In the genomic region with DNA sequence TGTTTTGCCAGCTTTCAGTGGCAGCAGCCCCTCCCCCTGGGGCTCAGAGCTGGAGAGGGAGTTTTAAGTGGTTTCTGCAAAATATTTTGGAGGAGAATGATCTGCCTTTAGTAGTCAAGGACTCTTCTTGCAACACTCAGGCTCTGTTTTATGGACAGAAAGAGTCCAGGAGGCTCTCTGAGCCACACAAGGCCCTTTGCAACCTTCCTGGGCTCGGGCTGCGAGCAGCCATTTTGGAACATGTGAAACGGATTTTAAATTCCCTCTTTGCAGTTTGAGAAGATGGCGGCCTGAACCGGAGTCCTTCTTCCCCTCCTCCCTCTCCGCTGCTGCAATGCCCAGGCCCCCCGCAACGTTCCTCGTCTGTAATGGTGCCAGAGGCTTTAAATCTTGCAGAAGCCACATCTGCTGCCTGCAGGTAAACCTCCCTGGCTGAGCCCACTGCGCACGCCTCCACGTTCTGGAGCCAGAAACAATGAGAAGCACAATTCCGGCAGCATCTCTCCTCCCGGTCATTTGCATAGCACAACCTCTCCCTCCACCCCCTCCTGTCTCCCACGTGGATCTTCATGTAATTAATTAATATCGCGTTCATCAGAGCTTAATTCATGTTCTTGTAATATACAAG, we compare ENCODE assay signal across 17 cellular contexts.
DNase-seq lines count a peak whose midpoint lies in the region; ATAC-seq and TF ChIP-seq lines count a peak whose summit lies in the region.
"Had no signal": no experiment of that assay in that cellular context is flagged by ENCODE, and none has a peak within 500 bp of the region (broad histone marks: within the 10 kb centered on the region; RNA-seq: fewer than 3 reads in every experiment).

No MANE protein-coding gene starts in this region.

- no peak overlapping the region for H3K27ac Mint-ChIP-seq in activated naive CD4-positive, alpha-beta T cell treated with anti-CD3 and anti-CD28 coated beads for 36 hours
- H3K27ac Mint-ChIP-seq: CD4-positive, alpha-beta memory T cell had no signal

- H3K4me3 Mint-ChIP-seq in activated naive CD4-positive, alpha-beta T cell treated with anti-CD3 and anti-CD28 coated beads for 36 hours: no peak overlapping the region

- H3K9me3 ChIP-seq in PC-3 (ENCODE audit: low read length): no peaks in the 10 kb centered on the region
- H3K9me3 ChIP-seq: HAP-1, psoas muscle had no signal

- peak; percentile 60 to 81 for DNase-seq in NCI-H2081 (lab: John Stamatoyannopoulos, UW)
- DNase-seq in NCI-H2081 treated with DMSO at 0.1 percent for 48 hours (lab: John Stamatoyannopoulos, UW): no peak
- DNase-seq in NCI-H2227 (lab: John Stamatoyannopoulos, UW; ENCODE audit: unreplicated experiment): peak; percentile 29
- DNase-seq in coronary artery (ENCODE audit: low spot score): peak; percentile 50
- peak; percentile 7 for DNase-seq in sciatic nerve (ENCODE audit: low spot score)
- no peak for DNase-seq in activated naive CD4-positive, alpha-beta T cell treated with anti-CD3 and anti-CD28 coated beads for 36 hours
- no peak for DNase-seq in PC-3
- DNase-seq: 8988T; activated CD4-positive, alpha-beta T cell treated with anti-CD3 and anti-CD28 coated beads for 1 hour; CD4-positive, alpha-beta memory T cell; NCI-H187; SIG-M5; stimulated activated CD4-positive, alpha-beta T cell treated with anti-CD3 and anti-CD28 coated beads, Interleukin-15, amount 100 ng/mL, for 24 hours; substantia nigra had no signal

- no peaks in the 10 kb centered on the region for H3K4me1 ChIP-seq in PC-3 (ENCODE audit: insufficient read depth, low read length)
- H3K4me1 ChIP-seq: HAP-1, psoas muscle had no signal

- no peaks in the 10 kb centered on the region for H3K9me3 Mint-ChIP-seq in activated naive CD4-positive, alpha-beta T cell treated with anti-CD3 and anti-CD28 coated beads for 36 hours
- H3K9me3 Mint-ChIP-seq: CD4-positive, alpha-beta memory T cell had no signal

- no peaks in the 10 kb centered on the region for H3K79me2 ChIP-seq in PC-3 (ENCODE audit: low read length)

- H3K9ac ChIP-seq in PC-3 (ENCODE audit: low read length): no peak overlapping the region

- H2AFZ ChIP-seq in PC-3 (ENCODE audit: low read length): no peak overlapping the region; the same call in 1 of the 2 replicates

- no peaks in the 10 kb centered on the region for H3K36me3 ChIP-seq in PC-3 (ENCODE audit: low read depth, low read length)
- H3K36me3 ChIP-seq: HAP-1 had no signal

- peaks cover 13% of the 10 kb centered on the region for H3K27me3 Mint-ChIP-seq in activated naive CD4-positive, alpha-beta T cell treated with anti-CD3 and anti-CD28 coated beads for 36 hours (ENCODE audit: low read depth)

- intact Hi-C loops in sciatic nerve (cut with DNase I): no loop called here
- intact Hi-C loops in activated naive CD4-positive, alpha-beta T cell treated with anti-CD3 and anti-CD28 coated beads for 36 hours (cut with micrococcal nuclease): no loop called here
- intact Hi-C loops in PC-3 (cut with micrococcal nuclease): no loop called here

- no peaks in the 10 kb centered on the region for H3K36me3 Mint-ChIP-seq in activated naive CD4-positive, alpha-beta T cell treated with anti-CD3 and anti-CD28 coated beads for 36 hours (ENCODE audit: low read depth)
- H3K36me3 Mint-ChIP-seq: CD4-positive, alpha-beta memory T cell had no signal

- H3K4me3 ChIP-seq in coronary artery: no peak overlapping the region
- no peak overlapping the region for H3K4me3 ChIP-seq in PC-3 (ENCODE audit: low read length)
- H3K4me3 ChIP-seq: HAP-1, psoas muscle had no signal

- H3K27ac ChIP-seq in coronary artery (no peak overlapping the region), PC-3 (ENCODE audit: low read length) (no peak overlapping the region)
- H3K27ac ChIP-seq: psoas muscle had no signal

- no peaks in the 10 kb centered on the region for H3F3A ChIP-seq in PC-3 (ENCODE audit: low read length, unreplicated experiment)

- H3K9me2 ChIP-seq in PC-3 (replicated peaks; ENCODE audit: low read length): no peaks in the 10 kb centered on the region

- no peaks in the 10 kb centered on the region for H3K4me1 Mint-ChIP-seq in activated naive CD4-positive, alpha-beta T cell treated with anti-CD3 and anti-CD28 coated beads for 36 hours (ENCODE audit: low read depth)

- no TSS peak for BruUV-seq in PC-3 (replicated peaks; lab: Mats Ljungman, UMichigan)

- no peaks in the 10 kb centered on the region for H4K20me1 ChIP-seq in PC-3 (ENCODE audit: low read length)

- H3K4me2 ChIP-seq in PC-3 (ENCODE audit: low read length): no peak overlapping the region

- CTCF ChIA-PET in activated naive CD4-positive, alpha-beta T cell treated with anti-CD3 and anti-CD28 coated beads for 36 hours (lab: Charles Lee): no interaction called here
- CTCF ChIA-PET in PC-3 (lab: Charles Lee): no interaction called here

- peaks cover 26% of the 10 kb centered on the region for H3K27me3 ChIP-seq in PC-3 (ENCODE audit: low read length)

- TF ChIP-seq CTCF in coronary artery (IDR thresholded peaks at IDR 0.05) (no peak), PC-3 (conservative IDR thresholded peaks at IDR 0.05; ENCODE audit: low read depth, low read length) (no peak)

- POLR2A ChIA-PET in PC-3 (lab: Charles Lee; ENCODE audit: unreplicated experiment): no interaction called here

- ATAC-seq in sciatic nerve: no peak
- no peak for ATAC-seq in PC-3
- ATAC-seq in GM19023 (IDR thresholded peaks at IDR 0.05; ENCODE audit: unreplicated experiment): no peak
- ATAC-seq: psoas muscle had no signal

Comparison
In these comparisons a context has a peak if more than half of its experiments do, and no peak if none do; other contexts are left out.
1. DNase-seq: peak in NCI-H2081 (2 of 2), NCI-H2227 (single experiment), coronary artery (single experiment) and sciatic nerve (single experiment); none in NCI-H2081 treated with DMSO at 0.1 percent for 48 hours (single experiment), activated naive CD4-positive, alpha-beta T cell treated with anti-CD3 and anti-CD28 coated beads for 36 hours (single experiment) and PC-3 (single experiment).